In genomic region chr2:71151620-71152019, GRCh38 we compare ENCODE assay signal across 18 cellular contexts.
"Had no signal": no experiment of that assay in that cellular context is flagged by ENCODE, and none has a peak within 500 bp of the region (broad histone marks: within the 10 kb centered on the region; RNA-seq: fewer than 3 reads in every experiment).

No MANE protein-coding gene starts in this region.

- H3K27ac Mint-ChIP-seq: activated B cell treated with CpG ODN at 0.5 μM for 24 hours; activated CD4-positive, alpha-beta T cell treated with anti-CD3 and anti-CD28 coated beads, Interleukin-2, amount 10 ng/mL, durations not matched to agents 7 days and 5 days; activated naive CD8-positive, alpha-beta T cell had no signal

- H3K9me3 Mint-ChIP-seq: activated B cell treated with CpG ODN at 0.5 μM for 24 hours; activated CD4-positive, alpha-beta T cell treated with anti-CD3 and anti-CD28 coated beads, Interleukin-2, amount 10 ng/mL, durations not matched to agents 7 days and 5 days; immature natural killer cell; naive thymus-derived CD4-positive, alpha-beta T cell had no signal

- H3K9me3 ChIP-seq: neutrophil, stomach, thoracic aorta had no signal

- H3K4me3 ChIP-seq: lung, stomach, thoracic aorta had no signal

- H3K27ac ChIP-seq: neutrophil, stomach, thoracic aorta had no signal

- H3K4me3 Mint-ChIP-seq: activated B cell treated with CpG ODN at 0.5 μM for 24 hours; activated CD4-positive, alpha-beta T cell treated with anti-CD3 and anti-CD28 coated beads, Interleukin-2, amount 10 ng/mL, durations not matched to agents 7 days and 5 days; activated naive CD8-positive, alpha-beta T cell; immature natural killer cell; naive thymus-derived CD4-positive, alpha-beta T cell had no signal

- ATAC-seq: left cardiac atrium; naive thymus-derived CD4-positive, alpha-beta T cell had no signal

- H3K4me1 Mint-ChIP-seq: activated B cell treated with CpG ODN at 0.5 μM for 24 hours; activated CD4-positive, alpha-beta T cell treated with anti-CD3 and anti-CD28 coated beads, Interleukin-2, amount 10 ng/mL, durations not matched to agents 7 days and 5 days had no signal

- DNase-seq: activated B cell treated with CpG ODN at 0.5 μM for 24 hours; activated CD4-positive, alpha-beta T cell treated with anti-CD3 and anti-CD28 coated beads, Interleukin-2, amount 10 ng/mL, durations not matched to agents 7 days and 5 days; activated CD8-positive, alpha-beta memory T cell treated with anti-CD3 and anti-CD28 coated beads for 24 hours; activated effector memory CD4-positive, alpha-beta T cell treated with Interleukin-2 at 50 U/mL for 16 hours; dermis blood vessel endothelial cell; erythroblast; immature natural killer cell; left cardiac atrium; midbrain; naive thymus-derived CD4-positive, alpha-beta T cell; posterior cingulate gyrus; stimulated activated CD4-positive, alpha-beta T cell treated with anti-CD3 and anti-CD28 coated beads, Interleukin-15, amount 100 ng/mL, for 24 hours; stimulated activated CD4-positive, alpha-beta T cell treated with anti-CD3 and anti-CD28 coated beads, Interleukin-4, amount 100 ng/mL, for 24 hours; stomach had no signal
